8 cellular contexts compared by ENCODE assay signal in genomic region chr14:31024577-31025334, GRCh38. TPM values are rescaled to one million over a fixed set of nuclear protein-coding genes. Genes with fewer than 3 reads are reported as not detected.
DNase-seq lines count a peak whose midpoint lies in the region; ATAC-seq and TF ChIP-seq lines count a peak whose summit lies in the region.

No MANE protein-coding gene starts in this region.

- TF ChIP-seq CTCF in C4-2B (conservative IDR thresholded peaks at IDR 0.05) (no peak), mammary epithelial cell (conservative IDR thresholded peaks at IDR 0.05 in 1 of 2, IDR thresholded peaks at IDR 0.05 in 1 of 2; ENCODE audit: extremely low read depth in 1 of 2, insufficient read depth in 1 of 2, low read depth in 1 of 2, low read length in 2 of 2) (no peak)

- H4K8ac ChIP-seq in mesendoderm (ENCODE audit: low read depth, low read length): no peak overlapping the region

- H3K36me3 ChIP-seq in KOPT-K1 (ENCODE audit: insufficient read depth, low read length): peaks cover 25% of the 10 kb centered on the region
- peaks cover 7% of the 10 kb centered on the region for H3K36me3 ChIP-seq in mammary epithelial cell (ENCODE audit: insufficient read depth, low read length)
- H3K36me3 ChIP-seq in mesendoderm (ENCODE audit: control insufficient read depth, insufficient read depth, low read length): no peaks in the 10 kb centered on the region
- no peaks in the 10 kb centered on the region for H3K36me3 ChIP-seq in aorta (ENCODE audit: control insufficient read depth in 1 of 2, insufficient read depth in 2 of 2, low read length in 1 of 2)

- H3K27me3 ChIP-seq in mammary epithelial cell (ENCODE audit: insufficient read depth, low read length): no peaks in the 10 kb centered on the region
- no peaks in the 10 kb centered on the region for H3K27me3 ChIP-seq in mesendoderm (ENCODE audit: insufficient read depth, low read length, poor library complexity)
- H3K27me3 ChIP-seq in aorta (ENCODE audit: control insufficient read depth in 1 of 2, insufficient read depth in 2 of 2, low read length in 1 of 2): no peaks in the 10 kb centered on the region

- ATAC-seq in aorta (ENCODE audit: low FRiP score) (no peak), HG02763 (IDR thresholded peaks at IDR 0.05; ENCODE audit: unreplicated experiment) (no peak)

- H2AK5ac ChIP-seq in mesendoderm (ENCODE audit: low read length): no peak overlapping the region

- H4K5ac ChIP-seq in mesendoderm (ENCODE audit: low read length): no peak overlapping the region

- H2BK5ac ChIP-seq in mesendoderm (ENCODE audit: low read length): no peak overlapping the region

- no peak overlapping the region for H3K4ac ChIP-seq in mesendoderm (ENCODE audit: low read depth, low read length)

- H3K23ac ChIP-seq in mesendoderm (ENCODE audit: low read length): peak overlapping the region; percentile 48

- in situ Hi-C loops in mammary epithelial cell (cut with MboI; ENCODE audit: low sequenced_read_pairs in 2 of 2): loop anchor here (5.0 to 10.0 kb wide), 2 partner anchors 48 to 50 kb away; no protein-coding TSS in a partner anchor

- peak overlapping the region; percentile 98 for H3K18ac ChIP-seq in mesendoderm (ENCODE audit: low read length)

- H2AFZ ChIP-seq in mammary epithelial cell (ENCODE audit: low read depth, low read length): peak overlapping the region; percentile 93

- no peak overlapping the region for H2BK15ac ChIP-seq in mesendoderm (replicated peaks; ENCODE audit: low read depth)

- H2BK120ac ChIP-seq in mesendoderm (ENCODE audit: low read depth, low read length): no peak overlapping the region

- H3K56ac ChIP-seq in mesendoderm (ENCODE audit: low read length): peak overlapping the region; percentile 100

- H3K4me3 ChIP-seq in mammary epithelial cell (replicated peaks in 1 of 3; ENCODE audit: insufficient read depth in 1 of 3, low read depth in 2 of 3, low read length in 3 of 3) (peak overlapping the region; percentile 58 to 96 (median 80)), mesendoderm (ENCODE audit: low read length) (peak overlapping the region; percentile 96), aorta (ENCODE audit: low read length in 2 of 2) (peak overlapping the region; percentile 50 to 93)

- WGBS in mammary epithelial cell (ENCODE audit: low coverage, missing lambda C conversion rate): 6% methylated on average over 11 of the region's 11 CpGs
- WGBS in mesendoderm (ENCODE audit: extremely low coverage, insufficient coverage, low lambda C conversion rate): no CpG with 5 or more reads among the region's 11 CpGs
- 1% methylated on average over 11 of the region's 11 CpGs for WGBS in aorta, 2 donors

- H4K20me1 ChIP-seq in mammary epithelial cell (ENCODE audit: insufficient read depth, low read length): no peaks in the 10 kb centered on the region

- intact Hi-C loops in mammary epithelial cell (cut with micrococcal nuclease): loop anchor here (2.0 kb wide), 1 partner anchor 30 kb away; no protein-coding TSS in a partner anchor
- intact Hi-C loops in aorta (cut with DNase I): loop anchor here (5.0 kb wide), 3 partner anchors 42 to 58 kb away; no protein-coding TSS in a partner anchor

- H3K4me1 ChIP-seq in mammary epithelial cell (ENCODE audit: insufficient read depth, low read length) (peaks cover 11% of the 10 kb centered on the region), mesendoderm (ENCODE audit: control insufficient read depth, low read depth, low read length) (peaks cover 7% of the 10 kb centered on the region), aorta (ENCODE audit: control insufficient read depth in 1 of 2, insufficient read depth in 2 of 2, low read length in 2 of 2) (peaks cover 0 to 2% of the 10 kb centered on the region in 2 donors)

- H3K79me1 ChIP-seq in mesendoderm (ENCODE audit: low read length): peaks cover 3% of the 10 kb centered on the region

- DNase-seq in mammary epithelial cell: peak; percentile 49
- no peak for DNase-seq in mesendoderm
- no peak for DNase-seq in aorta
- no peak for DNase-seq in epidermal melanocyte (ENCODE audit: insufficient read length, low spot score)
- no peak for DNase-seq in activated CD4-positive, alpha-beta T cell treated with anti-CD3 and anti-CD28 coated beads for 1 hour

- peak overlapping the region; percentile 97 for H3K4me2 ChIP-seq in mammary epithelial cell (ENCODE audit: insufficient read depth, low read depth, low read length)
- peak overlapping the region; percentile 60 for H3K4me2 ChIP-seq in mesendoderm (ENCODE audit: low read length)

- H3K9ac ChIP-seq in mammary epithelial cell (ENCODE audit: insufficient read depth, low read length) (peak overlapping the region; percentile 93), mesendoderm (ENCODE audit: low read length) (peak overlapping the region; percentile 95)

- H3K27ac ChIP-seq in C4-2B: peak overlapping the region; percentile 97
- H3K27ac ChIP-seq in KOPT-K1 (ENCODE audit: low read depth, low read length, poor library complexity, severe bottlenecking): peak overlapping the region; percentile 94
- H3K27ac ChIP-seq in mammary epithelial cell (ENCODE audit: insufficient read depth, low read depth, low read length): peak overlapping the region; percentile 87
- peak overlapping the region; percentile 98 for H3K27ac ChIP-seq in mesendoderm (ENCODE audit: low read depth, low read length)
- peak overlapping the region; percentile 38 to 87 for H3K27ac ChIP-seq in aorta (ENCODE audit: low read depth in 1 of 2, low read length in 2 of 2)

- dilution Hi-C loops in mammary epithelial cell (cut with HindIII; ENCODE audit: low sequenced_read_pairs): no loop called here

- H3K79me2 ChIP-seq in mammary epithelial cell (ENCODE audit: insufficient read depth, low read length): peaks cover 79% of the 10 kb centered on the region
- peaks cover 50% of the 10 kb centered on the region for H3K79me2 ChIP-seq in mesendoderm (ENCODE audit: control insufficient read depth, insufficient read depth, low read length)

- TSS peak; percentile 22 for BruUV-seq in mammary epithelial cell (replicated peaks; lab: Mats Ljungman, UMichigan)

- CTCF ChIA-PET in mammary epithelial cell (lab: Charles Lee; ENCODE audit: low non-redundant PET): interaction anchor here (0.6 kb wide), 1 partner anchor 74 kb away, joined by 5 read pairs; no protein-coding TSS in a partner anchor

- H3K9me3 ChIP-seq in KOPT-K1 (ENCODE audit: insufficient read depth, low read length, poor library complexity, severe bottlenecking): no peaks in the 10 kb centered on the region
- no peaks in the 10 kb centered on the region for H3K9me3 ChIP-seq in mammary epithelial cell (replicated peaks; ENCODE audit: insufficient read depth, low read length)
- no peaks in the 10 kb centered on the region for H3K9me3 ChIP-seq in aorta (ENCODE audit: control insufficient read depth, low read length)

RNA-seq across cellular contexts. Expression of gene AP4S1, which starts 0.7 kb away (rescaled TPM):
- total RNA-seq in mammary epithelial cell (1 to 10 TPM; 3.2 to 5.3 TPM), aorta (10 to 100 TPM in 1 of 2 donors, 1 to 10 TPM in 1; 9.7 to 10.1 TPM)
- polyA plus RNA-seq in mammary epithelial cell (3.9 TPM), aorta (10 to 100 TPM in 1 of 2 donors, 1 to 10 TPM in 1; 7.1 to 20.2 TPM)
- 5.5 TPM for polyA minus RNA-seq in mammary epithelial cell
- polyA plus RNA-seq in mesendoderm (2013, experiment 1 of 2): 10.3 TPM
- polyA plus RNA-seq in mesendoderm (2013, experiment 2 of 2): 9.5 TPM

RNA-seq across cellular contexts. Expression of gene STRN3, which starts 1.4 kb away (rescaled TPM):
- total RNA-seq in mammary epithelial cell (10 to 100 TPM; 52.9 to 76.8 TPM), aorta (10 to 100 TPM; 52.2 to 64.5 TPM)
- polyA plus RNA-seq in mammary epithelial cell (15.1 TPM), aorta (10 to 100 TPM; 11.4 to 13.0 TPM)
- 47.3 TPM for polyA minus RNA-seq in mammary epithelial cell
- polyA plus RNA-seq in mesendoderm (2013, experiment 1 of 2): 31.7 TPM
- 30.9 TPM for polyA plus RNA-seq in mesendoderm (2013, experiment 2 of 2)
